ENCODE assay signal across 13 cellular contexts in the genomic region with DNA sequence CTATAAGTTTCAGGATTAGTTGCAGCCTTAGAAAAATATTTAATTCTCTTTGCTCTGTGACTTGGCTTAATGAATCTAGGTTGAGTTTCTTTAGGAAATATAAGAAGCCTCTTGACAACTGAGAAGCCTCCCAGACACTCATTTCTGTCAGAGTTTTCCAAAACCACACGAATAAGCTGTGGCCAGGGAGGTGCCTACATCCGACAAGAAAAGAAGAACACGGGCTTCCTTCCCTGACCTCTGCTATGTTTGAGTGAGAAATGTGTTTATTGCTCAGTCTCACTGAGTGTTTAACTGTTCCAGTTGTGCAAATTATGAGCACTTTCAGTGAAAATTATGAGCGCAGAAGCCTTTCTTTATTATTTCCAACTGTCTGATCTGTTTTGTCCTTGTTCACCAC.
DNase-seq lines count a peak whose midpoint lies in the region; ATAC-seq and TF ChIP-seq lines count a peak whose summit lies in the region.
"Had no signal": no experiment of that assay in that cellular context is flagged by ENCODE, and none has a peak within 500 bp of the region (broad histone marks: within the 10 kb centered on the region; RNA-seq: fewer than 3 reads in every experiment).

No MANE protein-coding gene starts in this region.

- intact Hi-C loops in left lung (cut with DNase I), result loop anchor here in 1 of 2 donors (10.0 kb wide), 1 partner anchor 458 kb away; no protein-coding TSS in a partner anchor

- peaks cover 61% of the 10 kb centered on the region for H3K27me3 Mint-ChIP-seq in stimulated activated naive CD8-positive, alpha-beta T cell treated with anti-CD3 and anti-CD28 coated beads, Interleukin-15, Interleukin-2, amounts not matched to agents 100 ng/mL and 50 ng/mL, for 24 hours
- peaks cover 54% of the 10 kb centered on the region in 2 donors for H3K27me3 Mint-ChIP-seq in T-cell

- no peak for TF ChIP-seq CTCF in left lung (IDR thresholded peaks at IDR 0.05)

- ATAC-seq in stimulated activated naive CD8-positive, alpha-beta T cell treated with anti-CD3 and anti-CD28 coated beads, Interleukin-15, Interleukin-2, amounts not matched to agents 100 U/mL and 50 U/mL, for 24 hours, result no peak
- ATAC-seq in T-cell (replicated peaks in 1 of 4), result no peak
- no peak for ATAC-seq in left lung

- no peak for DNase-seq in stimulated activated naive CD8-positive, alpha-beta T cell treated with anti-CD3 and anti-CD28 coated beads, Interleukin-15, Interleukin-2, amounts not matched to agents 100 U/mL and 50 U/mL, for 24 hours
- DNase-seq in T-cell (no peak), inferior parietal cortex (ENCODE audit: extremely low spot score) (peak; percentile 21), NCI-H1048 (lab: John Stamatoyannopoulos, UW) (no peak), left lung (no peak), A172 (ENCODE audit: low spot score) (no peak)
- no peak for DNase-seq in activated naive CD4-positive, alpha-beta T cell (lab: John Stamatoyannopoulos, UW)
- DNase-seq: cerebellar nuclear complex; COR-L47; SK-N-SH; stimulated activated CD4-positive, alpha-beta T cell treated with anti-CD3 and anti-CD28 coated beads, Interleukin-4, amount 100 ng/mL, for 1 hour had no signal

- H3K27me3 ChIP-seq in left lung, result peaks cover 21 to 78% of the 10 kb centered on the region in 2 donors
- H3K27me3 ChIP-seq: tibial nerve had no signal

- H3K27ac ChIP-seq in left lung, result no peak overlapping the region

- no peaks in the 10 kb centered on the region for H3K9me3 Mint-ChIP-seq in stimulated activated naive CD8-positive, alpha-beta T cell treated with anti-CD3 and anti-CD28 coated beads, Interleukin-15, Interleukin-2, amounts not matched to agents 100 ng/mL and 50 ng/mL, for 24 hours
- no peaks in the 10 kb centered on the region for H3K9me3 Mint-ChIP-seq in T-cell

- H3K4me3 Mint-ChIP-seq in stimulated activated naive CD8-positive, alpha-beta T cell treated with anti-CD3 and anti-CD28 coated beads, Interleukin-15, Interleukin-2, amounts not matched to agents 100 ng/mL and 50 ng/mL, for 24 hours, result peak overlapping the region; percentile 60
- peak overlapping the region; percentile 17 to 85 (median 60) for H3K4me3 Mint-ChIP-seq in T-cell

- H3K9me3 ChIP-seq in left lung, result no peaks in the 10 kb centered on the region
- H3K9me3 ChIP-seq: SK-N-SH, tibial nerve had no signal

- CTCF ChIA-PET in T-cell (lab: Charles Lee), result interaction anchor here in 1 of 2 donors (0.7 to 1.5 kb wide), 4 partner anchors 17 to 463 kb away, joined by 3 to 7 read pairs (median 4); no protein-coding TSS in a partner anchor

- POLR2A ChIA-PET in T-cell (lab: Charles Lee), result no interaction called here

- peaks cover 7% of the 10 kb centered on the region for H3K4me1 Mint-ChIP-seq in stimulated activated naive CD8-positive, alpha-beta T cell treated with anti-CD3 and anti-CD28 coated beads, Interleukin-15, Interleukin-2, amounts not matched to agents 100 ng/mL and 50 ng/mL, for 24 hours (ENCODE audit: low read depth)
- peaks cover 0 to 12% (median 11%) of the 10 kb centered on the region in 3 donors for H3K4me1 Mint-ChIP-seq in T-cell

- no peaks in the 10 kb centered on the region for H3K36me3 ChIP-seq in left lung
- H3K36me3 ChIP-seq: tibial nerve had no signal

- no peaks in the 10 kb centered on the region for H3K36me3 Mint-ChIP-seq in stimulated activated naive CD8-positive, alpha-beta T cell treated with anti-CD3 and anti-CD28 coated beads, Interleukin-15, Interleukin-2, amounts not matched to agents 100 ng/mL and 50 ng/mL, for 24 hours (ENCODE audit: low read depth)
- H3K36me3 Mint-ChIP-seq in T-cell, result no peaks in the 10 kb centered on the region

- no peak overlapping the region for H3K4me3 ChIP-seq in left lung

- H3K4me1 ChIP-seq in left lung, result peaks cover 4 to 15% of the 10 kb centered on the region in 2 donors

- no peak overlapping the region for H3K27ac Mint-ChIP-seq in stimulated activated naive CD8-positive, alpha-beta T cell treated with anti-CD3 and anti-CD28 coated beads, Interleukin-15, Interleukin-2, amounts not matched to agents 100 ng/mL and 50 ng/mL, for 24 hours
- H3K27ac Mint-ChIP-seq in T-cell, result no peak overlapping the region
